Comparison of ENCODE assay signal across 8 cellular contexts in genomic region chr7:100015232-100016208, GRCh38. TPM values are rescaled to one million over a fixed set of nuclear protein-coding genes. Genes with fewer than 3 reads are reported as not detected.
A peak's percentile ranks its signal among the peaks of the same experiment; 100 is the strongest.
DNase-seq lines count a peak whose midpoint lies in the region; ATAC-seq and TF ChIP-seq lines count a peak whose summit lies in the region.

Gene ZKSCAN1, plus strand, starts transcription at chr7:100015596. Its CDS starts 7,911 bp downstream, at chr7:100023507.

- DNase-seq in H7 (peak; percentile 95), M059J (ENCODE audit: low read depth) (peak; percentile 93), SIG-M5 (lab: John Stamatoyannopoulos, UW) (peak; percentile 26), activated gamma-delta T cell (lab: John Stamatoyannopoulos, UW) (peak; percentile 67), fibroblast of villous mesenchyme (ENCODE audit: low read depth) (peak; percentile 95)
- peak; percentile 81 to 89 for DNase-seq in stimulated activated naive CD8-positive, alpha-beta T cell treated with anti-CD3 and anti-CD28 coated beads, Interleukin-15, amount 100 ng/mL, for 72 hours

- H3K9me2 ChIP-seq in neural cell (ENCODE audit: insufficient read depth, low read length) = no peaks in the 10 kb centered on the region

- peaks cover 60% of the 10 kb centered on the region for H3K4me1 Mint-ChIP-seq in stimulated activated naive CD8-positive, alpha-beta T cell treated with anti-CD3 and anti-CD28 coated beads, Interleukin-15, amount 100 ng/mL, for 72 hours

- no peaks in the 10 kb centered on the region for H3K27me3 ChIP-seq in H7 (ENCODE audit: control insufficient read depth, insufficient read depth, low read length)
- H3K27me3 ChIP-seq in neural cell (ENCODE audit: insufficient read depth, low read depth, low read length) = no peaks in the 10 kb centered on the region

- no peaks in the 10 kb centered on the region for H3K27me3 Mint-ChIP-seq in stimulated activated naive CD8-positive, alpha-beta T cell treated with anti-CD3 and anti-CD28 coated beads, Interleukin-15, amount 100 ng/mL, for 72 hours

- H3K4me1 ChIP-seq in ES-I3 (ENCODE audit: insufficient read depth, low read length) = peaks cover 9% of the 10 kb centered on the region

- TF ChIP-seq CTCF in fibroblast of villous mesenchyme (IDR thresholded peaks at IDR 0.05; ENCODE audit: insufficient read depth, low read depth, low read length) (no peak), neural cell (IDR thresholded peaks at IDR 0.05; ENCODE audit: poor library complexity, severe bottlenecking) (no peak)

- peak within 1 kb of the TSS; percentile 94 for H3K4me3 ChIP-seq in H7 (ENCODE audit: insufficient read depth, low read depth, low read length)
- peak within 1 kb of the TSS; percentile 88 for H3K4me3 ChIP-seq in fibroblast of villous mesenchyme (ENCODE audit: low read depth, low read length)
- H3K4me3 ChIP-seq in neural cell (ENCODE audit: low read length) = peak within 1 kb of the TSS; percentile 91

- ATAC-seq in stimulated activated naive CD8-positive, alpha-beta T cell treated with anti-CD3 and anti-CD28 coated beads, Interleukin-15, amount 100 ng/mL, for 72 hours = peak; percentile 99

- H3K4me2 ChIP-seq in neural cell (ENCODE audit: low read length) = peak within 1 kb of the TSS; percentile 95

- H3K27ac ChIP-seq in neural cell (ENCODE audit: low read length) = peak within 1 kb of the TSS; percentile 98

- peaks cover 44% of the 10 kb centered on the region for H3K79me2 ChIP-seq in neural cell (replicated peaks; ENCODE audit: insufficient read depth, low read length)

- peak within 1 kb of the TSS; percentile 97 to 98 for H3K27ac Mint-ChIP-seq in stimulated activated naive CD8-positive, alpha-beta T cell treated with anti-CD3 and anti-CD28 coated beads, Interleukin-15, amount 100 ng/mL, for 72 hours

- peak within 1 kb of the TSS; percentile 96 for H2AFZ ChIP-seq in neural cell (ENCODE audit: low read depth, low read length)

- H3K9me3 ChIP-seq in ES-I3 (ENCODE audit: control insufficient read depth, insufficient read depth, low read length) (no peaks in the 10 kb centered on the region), neural cell (ENCODE audit: low read length) (no peaks in the 10 kb centered on the region)

- TF ChIP-seq EP300 in neural cell (conservative IDR thresholded peaks at IDR 0.05; ENCODE audit: poor library complexity, severe bottlenecking) = peak; percentile 16

- H3K36me3 ChIP-seq in ES-I3 (ENCODE audit: insufficient read depth, low read length) (no peaks in the 10 kb centered on the region; the same call in 1 of the 2 replicates), H7 (replicated peaks; ENCODE audit: control insufficient read depth, insufficient read depth, low read length) (peaks cover 1% of the 10 kb centered on the region; the same call in 1 of the 2 replicates), neural cell (ENCODE audit: insufficient read depth, low read length) (no peaks in the 10 kb centered on the region)

- no peaks in the 10 kb centered on the region for H3K9me3 Mint-ChIP-seq in stimulated activated naive CD8-positive, alpha-beta T cell treated with anti-CD3 and anti-CD28 coated beads, Interleukin-15, amount 100 ng/mL, for 72 hours

- TF ChIP-seq RAD21 in neural cell (conservative IDR thresholded peaks at IDR 0.05) = no peak

- H3K9ac ChIP-seq in ES-I3 (ENCODE audit: low read depth, low read length) = peak within 1 kb of the TSS; percentile 96
- H3K9ac ChIP-seq in neural cell (ENCODE audit: low read length) = peak within 1 kb of the TSS; percentile 99

- no peaks in the 10 kb centered on the region for H3F3A ChIP-seq in neural cell (ENCODE audit: insufficient read depth, low read length, poor library complexity, severe bottlenecking)

- no peaks in the 10 kb centered on the region for H4K20me1 ChIP-seq in neural cell (ENCODE audit: insufficient read depth)

- peak within 1 kb of the TSS; percentile 90 to 93 for H3K4me3 Mint-ChIP-seq in stimulated activated naive CD8-positive, alpha-beta T cell treated with anti-CD3 and anti-CD28 coated beads, Interleukin-15, amount 100 ng/mL, for 72 hours

TF ChIP-seq in neural cell, 6 proteins besides CTCF, POLR2A, EP300 and RAD21:
- peak; percentile 85 for TF ChIP-seq REST (IDR thresholded peaks at IDR 0.05; ENCODE audit: borderline replicate concordance)
- TF ChIP-seq POLR2AphosphoS5 (IDR thresholded peaks at IDR 0.05) = peak; percentile 99
- peak; percentile 91 for TF ChIP-seq TAF1 (IDR thresholded peaks at IDR 0.05; ENCODE audit: low read depth)
- TF ChIP-seq EZH2 (IDR thresholded peaks at IDR 0.05; ENCODE audit: borderline replicate concordance, insufficient read depth, low read length, poor library complexity, severe bottlenecking) = no peak
- TF ChIP-seq SMC3 (conservative IDR thresholded peaks at IDR 0.05; ENCODE audit: poor library complexity) = peak; percentile 19
- TF ChIP-seq MXI1 (conservative IDR thresholded peaks at IDR 0.05; ENCODE audit: poor library complexity, severe bottlenecking) = no peak

RNA-seq across cellular contexts. Expression of gene ZKSCAN1, which starts in this region (rescaled TPM):
- 9.0 and 17.0 TPM in 2 replicates for total RNA-seq in H7 (2014; rRNA removed; shearing (Covaris generic))
- 9.4 and 15.9 TPM in 2 replicates for total RNA-seq in M059J (2014; rRNA removed; shearing (Covaris generic))
- 29.6 and 41.9 TPM in 2 replicates for total RNA-seq in fibroblast of villous mesenchyme
- polyA plus RNA-seq in neural cell = 26.6 and 27.1 TPM in 2 replicates
- 121 and 137 TPM in 2 replicates for polyA minus RNA-seq in neural cell

Comparison
In these comparisons a context has a peak if more than half of its experiments do, and no peak if none do; other contexts are left out.
1. Peak in every context shown above with its lines: DNase-seq, ATAC-seq, H3K4me3 ChIP-seq and H3K27ac ChIP-seq.
2. DNase-seq: peak in every context shown above with its lines; median percentile 95 in H7; 95 in fibroblast of villous mesenchyme; 93 in M059J; 85 in stimulated activated naive CD8-positive, alpha-beta T cell treated with anti-CD3 and anti-CD28 coated beads, Interleukin-15, amount 100 ng/mL, for 72 hours; 67 in activated gamma-delta T cell; 26 in SIG-M5.